Comparison of ENCODE assay signal across 8 cellular contexts in the genomic region with DNA sequence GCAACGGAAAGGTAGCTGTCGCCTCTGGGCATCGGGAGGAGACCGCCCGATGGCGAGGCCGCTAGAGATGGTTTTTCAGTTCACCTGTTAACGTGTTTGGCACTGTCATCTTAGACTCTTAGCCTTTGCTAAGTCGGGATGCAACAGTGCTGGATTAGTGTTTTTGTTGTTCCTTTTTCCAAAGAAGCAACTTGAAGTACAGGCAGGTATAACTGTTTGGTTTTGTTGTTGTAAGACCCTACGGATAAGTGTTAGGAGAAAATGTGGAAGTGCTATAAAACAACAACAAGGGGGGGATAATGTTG. TPM values are rescaled to one million over a fixed set of nuclear protein-coding genes. Genes with fewer than 3 reads are reported as not detected.
DNase-seq lines count a peak whose midpoint lies in the region; ATAC-seq, FAIRE-seq and TF ChIP-seq lines count a peak whose summit lies in the region.

No MANE protein-coding gene starts in this region.

- TF ChIP-seq CTCF in LNCaP clone FGC (IDR thresholded peaks at IDR 0.05; ENCODE audit: control insufficient read depth, extremely low read depth, insufficient read depth) (no peak), bronchial epithelial cell (IDR thresholded peaks at IDR 0.05; ENCODE audit: insufficient read depth, low read length, severe bottlenecking) (no peak)

- peak overlapping the region; percentile 96 for H3K4me3 Mint-ChIP-seq in memory B cell

- WGBS in aorta, 2 donors, result 2 to 4% methylated on average over 10 of the region's 10 CpGs

- H3K27me3 ChIP-seq in bronchial epithelial cell (ENCODE audit: control insufficient read depth, insufficient read depth, low read length) (no peaks in the 10 kb centered on the region), aorta (ENCODE audit: control insufficient read depth in 1 of 2, insufficient read depth in 2 of 2, low read length in 1 of 2) (no peaks in the 10 kb centered on the region)

- no peak for FAIRE-seq in bronchial epithelial cell (lab: Jason Lieb, UNC)

- peak overlapping the region; percentile 78 to 89 for H3K27ac ChIP-seq in aorta (ENCODE audit: low read depth in 1 of 2, low read length in 2 of 2)

- ATAC-seq in GM21786 (IDR thresholded peaks at IDR 0.05; ENCODE audit: unreplicated experiment), result peak; percentile 8
- ATAC-seq in memory B cell (ENCODE audit: low read depth), result peak; percentile 16
- ATAC-seq in aorta (ENCODE audit: low FRiP score), result peak; percentile 30

- H3K9me3 ChIP-seq in aorta (ENCODE audit: control insufficient read depth, low read length), result no peaks in the 10 kb centered on the region

- no peaks in the 10 kb centered on the region for H3K27me3 Mint-ChIP-seq in memory B cell

- peak overlapping the region; percentile 82 for H3K4me3 ChIP-seq in LNCaP clone FGC (ENCODE audit: low read depth, low read length)
- H3K4me3 ChIP-seq in bronchial epithelial cell (ENCODE audit: low read depth, low read length), result peak overlapping the region; percentile 81
- peak overlapping the region; percentile 54 to 90 for H3K4me3 ChIP-seq in aorta (ENCODE audit: low read length in 2 of 2)

- H3K27ac Mint-ChIP-seq in memory B cell, result peak overlapping the region; percentile 95

- no peaks in the 10 kb centered on the region for H3K36me3 ChIP-seq in bronchial epithelial cell (ENCODE audit: control insufficient read depth, insufficient read depth, low read length)
- no peaks in the 10 kb centered on the region for H3K36me3 ChIP-seq in aorta (ENCODE audit: control insufficient read depth in 1 of 2, insufficient read depth in 2 of 2, low read length in 1 of 2)

- DNase-seq in NCI-H146 treated with DMSO at 0.1 percent for 48 hours (lab: John Stamatoyannopoulos, UW; ENCODE audit: unreplicated experiment) (peak; percentile 65), NCI-H146 (lab: John Stamatoyannopoulos, UW) (no peak), LNCaP clone FGC (ENCODE audit: low read depth) (no peak), bronchial epithelial cell (ENCODE audit: low read depth) (peak; percentile 9), memory B cell (ENCODE audit: low spot score in 2 of 2) (no peak), aorta (no peak), SK-N-DZ (ENCODE audit: low spot score) (no peak)

- peaks cover 5% of the 10 kb centered on the region for H3K36me3 Mint-ChIP-seq in memory B cell

- no peaks in the 10 kb centered on the region for H3K9me3 Mint-ChIP-seq in memory B cell

- H3K4me1 ChIP-seq in aorta (ENCODE audit: control insufficient read depth in 1 of 2, insufficient read depth in 2 of 2, low read length in 2 of 2), result no peaks in the 10 kb centered on the region

- intact Hi-C loops in aorta (cut with DNase I), result loop anchor here in 1 of 2 donors (5.0 kb wide), 1 partner anchor 944 kb away; a partner anchor contains a TSS

- H3K4me1 Mint-ChIP-seq in memory B cell, result peaks cover 11% of the 10 kb centered on the region

RNA-seq across cellular contexts. Expression of a gene that starts 0.7 kb away (rescaled TPM):
- total RNA-seq in bronchial epithelial cell (5.3 and 7.6 TPM in 2 replicates), aorta (10 to 100 TPM; 10.8 to 12.8 TPM)
- polyA plus RNA-seq in aorta, result 1 to 10 TPM; 4.1 to 9.1 TPM
- 10.0 and 11.9 TPM in 2 replicates for polyA plus RNA-seq in SK-N-DZ (2014; cell fraction: cytosol; rRNA removed)
- 4.7 and 6.9 TPM in 2 replicates for polyA plus RNA-seq in SK-N-DZ (2014; cell fraction: nucleus; rRNA removed)

Comparison
In these comparisons a context has a peak if more than half of its experiments do, and no peak if none do; other contexts are left out.
1. DNase-seq: peak in NCI-H146 treated with DMSO at 0.1 percent for 48 hours (single experiment) and bronchial epithelial cell (single experiment); none in NCI-H146 (single experiment), LNCaP clone FGC (single experiment), memory B cell (0 of 2), aorta (0 of 2) and SK-N-DZ (single experiment).
2. Peak in every context shown above with its lines, with median percentiles within 50 percentile points of each other: ATAC-seq and H3K4me3 ChIP-seq.